ENCODE assay signal across 12 cellular contexts in the genomic region with DNA sequence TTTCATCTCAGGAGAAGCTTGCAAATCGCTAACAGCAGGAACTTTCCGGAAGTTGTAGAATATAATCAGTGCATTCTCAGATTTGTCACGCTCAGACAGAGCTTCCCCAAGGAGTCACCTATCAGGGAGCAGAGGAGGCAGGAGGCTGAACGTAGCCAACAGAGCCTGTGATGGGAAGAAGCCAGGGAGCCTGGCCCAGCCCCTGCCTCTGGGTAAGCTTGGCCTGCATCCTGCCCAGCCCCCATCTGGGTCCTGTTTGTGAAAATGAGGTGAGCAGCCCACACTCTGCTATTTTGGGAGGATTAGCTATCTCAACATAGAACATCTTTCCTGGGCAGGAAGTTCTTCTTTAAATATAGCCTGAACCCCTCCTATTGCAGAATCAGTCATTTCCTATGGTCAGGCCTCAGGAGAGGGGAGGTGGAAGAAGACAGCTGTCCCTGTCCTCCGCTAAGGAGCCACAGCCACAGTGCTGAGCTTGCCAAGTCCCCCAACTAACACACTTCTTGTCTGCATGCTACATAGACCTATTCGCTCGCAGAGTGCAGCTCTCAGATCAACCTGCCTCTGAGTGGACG. TPM values are rescaled to one million over a fixed set of nuclear protein-coding genes. Genes with fewer than 3 reads are reported as not detected.
A peak's percentile ranks its signal among the peaks of the same experiment; 100 is the strongest.
DNase-seq lines count a peak whose midpoint lies in the region; ATAC-seq and TF ChIP-seq lines count a peak whose summit lies in the region.
"Had no signal": no experiment of that assay in that cellular context is flagged by ENCODE, and none has a peak within 500 bp of the region (broad histone marks: within the 10 kb centered on the region; RNA-seq: fewer than 3 reads in every experiment).

No MANE protein-coding gene starts in this region.

- 74 to 76% methylated on average over 8 of the region's 8 CpGs for WGBS in thyroid gland, 2 donors

- H3K27ac Mint-ChIP-seq in glutamatergic neuron (ENCODE audit: unreplicated experiment) (peak overlapping the region; percentile 8), CD14-positive monocyte (no peak overlapping the region)

- H3K27me3 Mint-ChIP-seq in glutamatergic neuron (ENCODE audit: unreplicated experiment) (peaks cover 9% of the 10 kb centered on the region), CD14-positive monocyte (ENCODE audit: low read depth in 3 of 3) (peaks cover 1 to 10% (median 3%) of the 10 kb centered on the region in 3 donors)

- H3K9me3 Mint-ChIP-seq in glutamatergic neuron (ENCODE audit: unreplicated experiment), result peaks cover 9% of the 10 kb centered on the region
- H3K9me3 Mint-ChIP-seq in CD14-positive monocyte, result peaks cover 0 to 5% (median 0%) of the 10 kb centered on the region in 7 donors

- H3K4me1 ChIP-seq in thyroid gland, result peaks cover 5 to 19% of the 10 kb centered on the region in 2 donors

- TF ChIP-seq CTCF in GM06990 (IDR thresholded peaks at IDR 0.05; ENCODE audit: insufficient read depth, low read length, poor library complexity, severe bottlenecking) (no peak), glutamatergic neuron (IDR thresholded peaks at IDR 0.05; ENCODE audit: partially characterized antibody, unreplicated experiment) (no peak), CD14-positive monocyte (IDR thresholded peaks at IDR 0.05) (no peak), thyroid gland (IDR thresholded peaks at IDR 0.05) (no peak)

- H3K4me1 Mint-ChIP-seq in glutamatergic neuron (ENCODE audit: low read depth, unreplicated experiment), result peaks cover 45% of the 10 kb centered on the region
- H3K4me1 Mint-ChIP-seq in CD14-positive monocyte, result peaks cover 13% of the 10 kb centered on the region

- H3K36me3 Mint-ChIP-seq in glutamatergic neuron (ENCODE audit: unreplicated experiment) (peaks cover 6% of the 10 kb centered on the region), CD14-positive monocyte (no peaks in the 10 kb centered on the region)

- H3K4me3 ChIP-seq in GM06990 (replicated peaks; ENCODE audit: low read depth, low read length) (no peak overlapping the region), thyroid gland (replicated peaks in 1 of 3) (no peak overlapping the region)
- H3K4me3 ChIP-seq: esophagus muscularis mucosa had no signal

- H3K36me3 ChIP-seq in GM06990 (ENCODE audit: control insufficient read depth, insufficient read depth, low read length) (no peaks in the 10 kb centered on the region), thyroid gland (no peaks in the 10 kb centered on the region)
- H3K36me3 ChIP-seq: esophagus muscularis mucosa had no signal

- ATAC-seq in GM21367 (IDR thresholded peaks at IDR 0.05; ENCODE audit: unreplicated experiment) (peak; percentile 79), HG03342 (IDR thresholded peaks at IDR 0.05; ENCODE audit: unreplicated experiment) (peak; percentile 64)
- ATAC-seq: Panc1 had no signal

- no peak for TF ChIP-seq POLR2A in thyroid gland (IDR thresholded peaks at IDR 0.05)

- H3K4me3 Mint-ChIP-seq in glutamatergic neuron (ENCODE audit: unreplicated experiment) (no peak overlapping the region), CD14-positive monocyte (no peak overlapping the region)

- H3K9me3 ChIP-seq in thyroid gland, result no peaks in the 10 kb centered on the region
- H3K9me3 ChIP-seq: esophagus muscularis mucosa had no signal

- no peak overlapping the region for H3K27ac ChIP-seq in thyroid gland
- H3K27ac ChIP-seq: C4-2B, esophagus muscularis mucosa had no signal

- DNase-seq in GM06990 (ENCODE audit: extremely low read depth, insufficient read length) (peak; percentile 70), glutamatergic neuron (no peak), CD14-positive monocyte (ENCODE audit: low spot score) (no peak), thyroid gland (no peak)
- DNase-seq in activated T-cell treated with anti-CD3 and anti-CD28 coated beads, Interleukin-2, amount 50 U/mL, for 48 hours, result no peak
- DNase-seq in activated CD8-positive, alpha-beta memory T cell treated with anti-CD3 and anti-CD28 coated beads for 24 hours, result no peak
- DNase-seq: activated T-cell treated with anti-CD3 and anti-CD28 coated beads for 4 hours had no signal

- intact Hi-C loops in CD14-positive monocyte (cut with micrococcal nuclease), result no loop called here
- intact Hi-C loops in thyroid gland (cut with DNase I), result no loop called here

- no peaks in the 10 kb centered on the region for H3K27me3 ChIP-seq in GM06990 (replicated peaks; ENCODE audit: control insufficient read depth, insufficient read depth, low read length)
- H3K27me3 ChIP-seq in thyroid gland, result no peaks in the 10 kb centered on the region
- H3K27me3 ChIP-seq: esophagus muscularis mucosa had no signal

RNA-seq across cellular contexts. Expression of gene PKDCC, which starts 19.2 kb away (rescaled TPM):
- total RNA-seq in glutamatergic neuron (ENCODE audit: unreplicated experiment) (959 TPM), thyroid gland (10 to 100 TPM in 2 of 4 donors, 1 to 10 TPM in 2; 5.9 to 21.4 (median 12.7) TPM)
- not detected for polyA plus RNA-seq in CD14-positive monocyte

Comparison
In these comparisons a context has a peak if more than half of its experiments do, and no peak if none do; other contexts are left out.
1. RNA of gene PKDCC, which starts 19.2 kb away (total RNA-seq): 959 TPM in glutamatergic neuron (single experiment); 5.9 to 21.4 TPM in thyroid gland; every median in the first group is over 10 times any median in the second.